In genomic region chr1:64469977-64470669, GRCh38 we compare ENCODE assay signal across 8 cellular contexts. TPM values are rescaled to one million over a fixed set of nuclear protein-coding genes. Genes with fewer than 3 reads are reported as not detected.
A peak's percentile ranks its signal among the peaks of the same experiment; 100 is the strongest.
DNase-seq lines count a peak whose midpoint lies in the region; ATAC-seq and TF ChIP-seq lines count a peak whose summit lies in the region.

Gene CACHD1 (plus strand): TSS chr1:64470129. CDS start chr1:64470745, 616 bp downstream.

- in situ Hi-C loops in Caki2 (cut with HindIII; ENCODE audit: low pct_unique_long_range_greater_than_20kb, low sequenced_read_pairs), result no loop called here

- intact Hi-C loops in Right ventricle myocardium superior (cut with DNase I) (loop anchor here (10.0 kb wide), 2 partner anchors 75 to 195 kb away; no protein-coding TSS in a partner anchor), ovary (cut with DNase I) (loop anchor here (5.0 to 10.0 kb wide), 7 partner anchors 65 to 207 kb away; no protein-coding TSS in a partner anchor)

- H3K4me3 Mint-ChIP-seq in activated naive CD8-positive, alpha-beta T cell treated with anti-CD3 and anti-CD28 coated beads for 36 hours, result peak within 1 kb of the TSS; percentile 93

- H3K27ac ChIP-seq in SJCRH30 (peak within 1 kb of the TSS; percentile 60), ovary (peak within 1 kb of the TSS; percentile 89 to 91), temporal lobe (ENCODE audit: low read depth, low read length) (no peak within 1 kb of the TSS)

- TF ChIP-seq POLR2A in ovary (IDR thresholded peaks at IDR 0.05), result no peak

- TF ChIP-seq CTCF in ovary (IDR thresholded peaks at IDR 0.05), result peak; percentile 36 to 50 (median 47)

- H3K9me3 Mint-ChIP-seq in activated naive CD8-positive, alpha-beta T cell treated with anti-CD3 and anti-CD28 coated beads for 36 hours, result no peaks in the 10 kb centered on the region

- peak within 1 kb of the TSS; percentile 89 for H3K4me3 ChIP-seq in SJCRH30
- peak within 1 kb of the TSS; percentile 61 for H3K4me3 ChIP-seq in ovary

- TF ChIP-seq EP300 in ovary (IDR thresholded peaks at IDR 0.05), result no peak

- peak within 1 kb of the TSS; percentile 80 for H3K27ac Mint-ChIP-seq in activated naive CD8-positive, alpha-beta T cell treated with anti-CD3 and anti-CD28 coated beads for 36 hours

- H3K27me3 ChIP-seq in SJCRH30 (no peaks in the 10 kb centered on the region), ovary (no peaks in the 10 kb centered on the region)

- H3K4me1 Mint-ChIP-seq in activated naive CD8-positive, alpha-beta T cell treated with anti-CD3 and anti-CD28 coated beads for 36 hours, result peaks cover 22% of the 10 kb centered on the region

- no peaks in the 10 kb centered on the region for H3K36me3 Mint-ChIP-seq in activated naive CD8-positive, alpha-beta T cell treated with anti-CD3 and anti-CD28 coated beads for 36 hours

- peaks cover 40% of the 10 kb centered on the region for H3K27me3 Mint-ChIP-seq in activated naive CD8-positive, alpha-beta T cell treated with anti-CD3 and anti-CD28 coated beads for 36 hours

- 0 to 1% (median 0%) methylated on average over 71 to 84 of the region's 84 CpGs for WGBS in ovary, 3 donors

- H3K9me3 ChIP-seq in SJCRH30 (replicated peaks), result no peaks in the 10 kb centered on the region; the same call in 1 of the 2 replicates
- no peaks in the 10 kb centered on the region for H3K9me3 ChIP-seq in ovary

- H3K36me3 ChIP-seq in SJCRH30, result no peaks in the 10 kb centered on the region
- H3K36me3 ChIP-seq in ovary, result no peaks in the 10 kb centered on the region

- DNase-seq in Caki2 (ENCODE audit: low read depth) (peak; percentile 79), KG1 (lab: John Stamatoyannopoulos, UW) (peak; percentile 53), SJCRH30 (peak; percentile 83 to 89), Right ventricle myocardium superior (peak; percentile 89), ovary (peak; percentile 80 to 88 (median 88))
- DNase-seq in activated naive CD8-positive, alpha-beta T cell treated with anti-CD3 and anti-CD28 coated beads for 36 hours, result peak; percentile 82

- ATAC-seq in GM21529 (IDR thresholded peaks at IDR 0.05; ENCODE audit: unreplicated experiment) (peak; percentile 90), Right ventricle myocardium superior (ENCODE audit: poor library complexity) (peak; percentile 88)

- H3K4me1 ChIP-seq in SJCRH30 (no peaks in the 10 kb centered on the region), ovary (ENCODE audit: insufficient read depth) (peaks cover 7% of the 10 kb centered on the region)

RNA-seq across cellular contexts. Expression of gene CACHD1, which starts in this region (rescaled TPM):
- total RNA-seq in Caki2 (2014; rRNA removed; shearing (Covaris generic); ENCODE audit: low replicate concordance), result 1.4 and 3.1 TPM in 2 replicates
- 10.6 and 12.1 TPM in 2 replicates for total RNA-seq in SJCRH30 (2014; rRNA removed; shearing (Covaris generic))
- total RNA-seq in activated naive CD8-positive, alpha-beta T cell treated with anti-CD3 and anti-CD28 coated beads for 36 hours, result 1 to 10 TPM; 3.3 to 3.4 TPM
- 4.2 TPM for total RNA-seq in Right ventricle myocardium superior
- total RNA-seq in ovary, result 10 to 100 TPM; 17.0 to 33.1 (median 23.2) TPM
- 10 to 100 TPM; 18.4 to 28.4 TPM for polyA plus RNA-seq in ovary
- 17.0 TPM for total RNA-seq in temporal lobe
